ENCODE assay signal across 1 cellular context in genomic region chr1:3320246-3321152, GRCh38.
TF ChIP-seq lines count a peak whose summit lies in the region.

No MANE protein-coding gene starts in this region.

TF ChIP-seq in K562, 482 proteins besides CTCF, POLR2A, EP300 and RAD21 (continued from another document and continues in another):
- TF ChIP-seq ZNF592 (IDR thresholded peaks at IDR 0.05) (no peak), ZBTB43 (CRISPR knock-in tag; IDR thresholded peaks at IDR 0.05) (no peak), RREB1 (CRISPR knock-in tag; IDR thresholded peaks at IDR 0.05) (peak; percentile 66; the same call in 1 of the 2 replicates), HES1 (IDR thresholded peaks at IDR 0.05; ENCODE audit: low read depth) (no peak), RBM17 (IDR thresholded peaks at IDR 0.05; ENCODE audit: borderline replicate concordance, low read depth, low read length) (no peak), KAT8 (IDR thresholded peaks at IDR 0.05; ENCODE audit: low read depth) (no peak), LCOR (CRISPR knock-in tag; IDR thresholded peaks at IDR 0.05) (no peak), RCOR1 (IDR thresholded peaks at IDR 0.05; ENCODE audit: borderline replicate concordance in 1 of 2, low read depth in 2 of 2, low read length in 2 of 2) (0 out of 4 replicates have a peak, but pooled peaks of 1 of the 2 experiments have one; percentile 5), CTBP1 (IDR thresholded peaks at IDR 0.05; ENCODE audit: borderline replicate concordance) (peak; percentile 62; the same call in 1 of the 2 replicates), TSHZ1 (CRISPR knock-in tag; IDR thresholded peaks at IDR 0.05) (no peak), CREBBP (IDR thresholded peaks at IDR 0.05; ENCODE audit: low read depth, low read length) (no peak), GTF3C2 (IDR thresholded peaks at IDR 0.05; ENCODE audit: borderline replicate concordance, extremely low read depth, insufficient read length) (no peak), ZNF280A (IDR thresholded peaks at IDR 0.05; ENCODE audit: low read depth, partially characterized antibody) (no peak), TCF7 (IDR thresholded peaks at IDR 0.05; ENCODE audit: borderline replicate concordance) (0 out of 2 replicates have a peak, but pooled peaks have one; percentile 26), FOSL1 (tag; conservative IDR thresholded peaks at IDR 0.05) (peak; percentile 51), TOE1 (IDR thresholded peaks at IDR 0.05; ENCODE audit: borderline replicate concordance) (no peak), TOE1 (CRISPR knock-in tag; IDR thresholded peaks at IDR 0.05; ENCODE audit: borderline replicate concordance, low read depth) (no peak), ZNF395 (CRISPR knock-in tag; IDR thresholded peaks at IDR 0.05) (0 out of 2 replicates have a peak, but pooled peaks have one; percentile 4), POLR2B (IDR thresholded peaks at IDR 0.05; ENCODE audit: low read depth, partially characterized antibody) (no peak), ZZZ3 (IDR thresholded peaks at IDR 0.05) (no peak), ATF3 (IDR thresholded peaks at IDR 0.05) (peak; percentile 18; the same call in 1 of the 2 replicates), ATF3 (CRISPR knock-in tag; conservative IDR thresholded peaks at IDR 0.05) (no peak)
